Comparison of ENCODE assay signal across 8 cellular contexts in genomic region chr10:47361293-47361692, GRCh38. TPM values are rescaled to one million over a fixed set of nuclear protein-coding genes. Genes with fewer than 3 reads are reported as not detected.
DNase-seq lines count a peak whose midpoint lies in the region; ATAC-seq and TF ChIP-seq lines count a peak whose summit lies in the region.

No MANE protein-coding gene starts in this region.

- H3K36me3 Mint-ChIP-seq in activated CD8-positive, alpha-beta T cell treated with anti-CD3 and anti-CD28 coated beads, Interleukin-2, amount 10 ng/mL, durations not matched to agents 7 days and 5 days (ENCODE audit: low read depth) = no peaks in the 10 kb centered on the region

- H3K4me3 ChIP-seq in HL-60 (replicated peaks; ENCODE audit: insufficient read depth, low read length) (no peak overlapping the region), right atrium auricular region (no peak overlapping the region)

- CTCF ChIA-PET in activated CD8-positive, alpha-beta T cell treated with anti-CD3 and anti-CD28 coated beads, Interleukin-2, amount 10 ng/mL, durations not matched to agents 7 days and 5 days (lab: Charles Lee) = interaction anchor here (0.7 to 1.8 kb wide), 6 partner anchors 8 to 314 kb away, joined by 3 to 5 read pairs (median 4); partner anchors contain the start of gene RBP3

- ATAC-seq in activated CD8-positive, alpha-beta T cell treated with anti-CD3 and anti-CD28 coated beads, Interleukin-2, amount 10 ng/mL, durations not matched to agents 7 days and 5 days = no peak
- ATAC-seq in GM21423 (IDR thresholded peaks at IDR 0.05; ENCODE audit: unreplicated experiment) = no peak

- H3K27me3 Mint-ChIP-seq in activated CD8-positive, alpha-beta T cell treated with anti-CD3 and anti-CD28 coated beads, Interleukin-2, amount 10 ng/mL, durations not matched to agents 7 days and 5 days (ENCODE audit: low read depth) = no peaks in the 10 kb centered on the region

- no peak overlapping the region for H3K27ac ChIP-seq in HL-60 (replicated peaks)
- H3K27ac ChIP-seq in right atrium auricular region = no peak overlapping the region

- POLR2A ChIA-PET in activated CD8-positive, alpha-beta T cell treated with anti-CD3 and anti-CD28 coated beads, Interleukin-2, amount 10 ng/mL, durations not matched to agents 7 days and 5 days (lab: Charles Lee) = no interaction called here

- H3K4me1 Mint-ChIP-seq in activated CD8-positive, alpha-beta T cell treated with anti-CD3 and anti-CD28 coated beads, Interleukin-2, amount 10 ng/mL, durations not matched to agents 7 days and 5 days (ENCODE audit: low read depth) = no peaks in the 10 kb centered on the region

- no peaks in the 10 kb centered on the region for H3K36me3 ChIP-seq in right atrium auricular region

- H3K9me3 ChIP-seq in right atrium auricular region = no peaks in the 10 kb centered on the region

- no peak overlapping the region for H3K4me3 Mint-ChIP-seq in activated CD8-positive, alpha-beta T cell treated with anti-CD3 and anti-CD28 coated beads, Interleukin-2, amount 10 ng/mL, durations not matched to agents 7 days and 5 days

- H3K27ac Mint-ChIP-seq in activated CD8-positive, alpha-beta T cell treated with anti-CD3 and anti-CD28 coated beads, Interleukin-2, amount 10 ng/mL, durations not matched to agents 7 days and 5 days = no peak overlapping the region

- TF ChIP-seq CTCF in HL-60 (IDR thresholded peaks at IDR 0.05; ENCODE audit: insufficient read depth, low read length) = peak; percentile 51
- peak; percentile 49 to 72 for TF ChIP-seq CTCF in right atrium auricular region (IDR thresholded peaks at IDR 0.05)

- H3K4me1 ChIP-seq in right atrium auricular region = peaks cover 0 to 7% of the 10 kb centered on the region in 2 donors

- no peaks in the 10 kb centered on the region for H3K27me3 ChIP-seq in HL-60 (ENCODE audit: insufficient read depth, poor library complexity, severe bottlenecking)
- H3K27me3 ChIP-seq in right atrium auricular region = no peaks in the 10 kb centered on the region

- H3K9me3 Mint-ChIP-seq in activated CD8-positive, alpha-beta T cell treated with anti-CD3 and anti-CD28 coated beads, Interleukin-2, amount 10 ng/mL, durations not matched to agents 7 days and 5 days (ENCODE audit: insufficient read depth) = no peaks in the 10 kb centered on the region

- DNase-seq in NCI-H1417 (lab: John Stamatoyannopoulos, UW) = peak in 2 of 3 experiments; percentile 34 to 42
- DNase-seq in NCI-H1417 treated with DMSO at 0.1 percent for 48 hours (lab: John Stamatoyannopoulos, UW) = no peak
- peak in 1 of 2 experiments; percentile 23 for DNase-seq in HL-60 (ENCODE audit: low read depth in 1 of 2, low spot score in 1 of 2)
- peak; percentile 41 for DNase-seq in activated CD8-positive, alpha-beta T cell treated with anti-CD3 and anti-CD28 coated beads, Interleukin-2, amount 10 ng/mL, durations not matched to agents 7 days and 5 days
- DNase-seq in right atrium auricular region (ENCODE audit: low spot score) = no peak
- peak; percentile 16 to 42 for DNase-seq in stimulated activated CD4-positive, alpha-beta T cell treated with anti-CD3 and anti-CD28 coated beads, Interleukin-4, amount 100 ng/mL, for 48 hours (ENCODE audit: low read depth in 2 of 2)
- no peak for DNase-seq in LoVo (ENCODE audit: low spot score)

RNA-seq across cellular contexts. Expression of gene RBP3, which starts 13.1 kb away (rescaled TPM):
- not detected for total RNA-seq in activated CD8-positive, alpha-beta T cell treated with anti-CD3 and anti-CD28 coated beads, Interleukin-2, amount 10 ng/mL, durations not matched to agents 7 days and 5 days
- total RNA-seq in right atrium auricular region = not detected

RNA-seq across cellular contexts. Expression of gene ZNF488, which starts 22.8 kb away (rescaled TPM):
- not detected for total RNA-seq in activated CD8-positive, alpha-beta T cell treated with anti-CD3 and anti-CD28 coated beads, Interleukin-2, amount 10 ng/mL, durations not matched to agents 7 days and 5 days
- not detected for total RNA-seq in right atrium auricular region

RNA-seq across cellular contexts. Expression of gene GDF2, which starts 39.0 kb away (rescaled TPM):
- total RNA-seq in activated CD8-positive, alpha-beta T cell treated with anti-CD3 and anti-CD28 coated beads, Interleukin-2, amount 10 ng/mL, durations not matched to agents 7 days and 5 days = not detected
- total RNA-seq in right atrium auricular region = under 1 TPM in 1 of 2 donors, not detected in 1; 0.16 TPM

Comparison
In these comparisons a context has a peak if more than half of its experiments do, and no peak if none do; other contexts are left out.
1. DNase-seq: peak in NCI-H1417 (2 of 3), activated CD8-positive, alpha-beta T cell treated with anti-CD3 and anti-CD28 coated beads, Interleukin-2, amount 10 ng/mL, durations not matched to agents 7 days and 5 days (single experiment) and stimulated activated CD4-positive, alpha-beta T cell treated with anti-CD3 and anti-CD28 coated beads, Interleukin-4, amount 100 ng/mL, for 48 hours (2 of 2); none in NCI-H1417 treated with DMSO at 0.1 percent for 48 hours (single experiment), right atrium auricular region (single experiment) and LoVo (single experiment).